ENCODE assay signal across 19 cellular contexts in the genomic region with DNA sequence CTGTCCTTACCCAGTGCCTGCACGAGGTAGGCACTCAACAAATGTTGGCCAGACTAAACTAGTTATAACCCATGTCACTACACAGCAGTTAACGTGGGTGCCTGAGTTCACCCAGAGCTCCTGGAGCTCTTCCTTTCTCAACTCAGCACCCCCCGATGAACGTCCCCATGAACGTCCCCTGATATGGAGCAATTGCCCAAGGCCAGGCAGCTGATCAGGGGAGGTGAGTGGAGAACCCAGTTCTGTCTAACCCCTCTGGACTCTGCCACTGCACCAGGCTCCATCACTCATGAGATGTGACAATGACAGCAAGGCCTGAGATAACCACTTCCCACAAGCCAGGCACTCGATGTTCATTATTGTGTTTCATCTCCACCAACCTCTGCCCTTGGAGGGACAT.
A peak's percentile ranks its signal among the peaks of the same experiment; 100 is the strongest.
DNase-seq lines count a peak whose midpoint lies in the region; ATAC-seq, FAIRE-seq and TF ChIP-seq lines count a peak whose summit lies in the region.
"Had no signal": no experiment of that assay in that cellular context is flagged by ENCODE, and none has a peak within 500 bp of the region (broad histone marks: within the 10 kb centered on the region; RNA-seq: fewer than 3 reads in every experiment).

No MANE protein-coding gene starts in this region.

- no peak for TF ChIP-seq CTCF in NB4 (IDR thresholded peaks at IDR 0.05; ENCODE audit: low read depth, low read length)
- TF ChIP-seq CTCF in esophagus muscularis mucosa (IDR thresholded peaks at IDR 0.05): no peak
- TF ChIP-seq CTCF in pancreas (IDR thresholded peaks at IDR 0.05): no peak

- H3K27me3 ChIP-seq in esophagus muscularis mucosa: no peaks in the 10 kb centered on the region
- no peaks in the 10 kb centered on the region for H3K27me3 ChIP-seq in pancreas
- H3K27me3 ChIP-seq: BE2C had no signal

- 80% methylated on average over 6 of the region's 6 CpGs for WGBS in esophagus muscularis mucosa
- 50 to 63% methylated on average over 6 of the region's 6 CpGs for WGBS in pancreas, 2 donors

- H3K9me3 ChIP-seq in esophagus muscularis mucosa (peaks cover 0 to 15% (median 11%) of the 10 kb centered on the region in 4 donors), pancreas (no peaks in the 10 kb centered on the region)
- H3K9me3 ChIP-seq: BE2C had no signal

- H3K27ac ChIP-seq in esophagus muscularis mucosa (replicated peaks in 1 of 4) (no peak overlapping the region), pancreas (no peak overlapping the region)

- ATAC-seq in HG03108 (IDR thresholded peaks at IDR 0.05; ENCODE audit: unreplicated experiment): no peak
- ATAC-seq in pancreas: no peak
- ATAC-seq: GM12878 had no signal

- DNase-seq in NB4 (ENCODE audit: low read depth) (no peak), esophagus muscularis mucosa (ENCODE audit: extremely low spot score) (peak; percentile 79), mesenteric fat pad (ENCODE audit: low spot score) (peak; percentile 30), NCI-H2107 (lab: John Stamatoyannopoulos, UW) (no peak), pancreas (no peak)
- DNase-seq: ACHN; BE2C; C1 segment of cervical spinal cord; CD4-positive, CD25-positive, alpha-beta regulatory T cell; CD8-positive, alpha-beta memory T cell; DMS 273 treated with DMSO at 0.1 percent for 48 hours; DMS53; DND-41; EL; GOT3; H7 had no signal

- no peak for FAIRE-seq in pancreas (lab: Jason Lieb, UNC)
- FAIRE-seq: A204.1, GM12878 had no signal

- H3K4me3 ChIP-seq in NB4 (ENCODE audit: low read depth, low read length) (peak overlapping the region; percentile 11), esophagus muscularis mucosa (no peak overlapping the region), pancreas (no peak overlapping the region)
- H3K4me3 ChIP-seq: GM12878 had no signal

- intact Hi-C loops in esophagus muscularis mucosa (cut with DNase I) (no loop called here), pancreas (cut with DNase I) (no loop called here)

- TF ChIP-seq POLR2A in NB4 (IDR thresholded peaks at IDR 0.05; ENCODE audit: extremely low read depth, insufficient read length) (no peak), esophagus muscularis mucosa (IDR thresholded peaks at IDR 0.05; ENCODE audit: low read depth) (no peak)

- no peak for TF ChIP-seq EP300 in esophagus muscularis mucosa (IDR thresholded peaks at IDR 0.05)

- no peaks in the 10 kb centered on the region for H3K4me1 ChIP-seq in esophagus muscularis mucosa
- H3K4me1 ChIP-seq in pancreas: no peaks in the 10 kb centered on the region
- H3K4me1 ChIP-seq: BE2C had no signal

- H3K36me3 ChIP-seq in esophagus muscularis mucosa (no peaks in the 10 kb centered on the region), pancreas (no peaks in the 10 kb centered on the region)
- H3K36me3 ChIP-seq: BE2C had no signal

Comparison
In these comparisons a context has a peak if more than half of its experiments do, and no peak if none do; other contexts are left out.
1. DNase-seq: peak in esophagus muscularis mucosa (single experiment) and mesenteric fat pad (single experiment); none in NB4 (single experiment), NCI-H2107 (single experiment) and pancreas (0 of 6).